1 cellular context compared by ENCODE assay signal in the genomic region with DNA sequence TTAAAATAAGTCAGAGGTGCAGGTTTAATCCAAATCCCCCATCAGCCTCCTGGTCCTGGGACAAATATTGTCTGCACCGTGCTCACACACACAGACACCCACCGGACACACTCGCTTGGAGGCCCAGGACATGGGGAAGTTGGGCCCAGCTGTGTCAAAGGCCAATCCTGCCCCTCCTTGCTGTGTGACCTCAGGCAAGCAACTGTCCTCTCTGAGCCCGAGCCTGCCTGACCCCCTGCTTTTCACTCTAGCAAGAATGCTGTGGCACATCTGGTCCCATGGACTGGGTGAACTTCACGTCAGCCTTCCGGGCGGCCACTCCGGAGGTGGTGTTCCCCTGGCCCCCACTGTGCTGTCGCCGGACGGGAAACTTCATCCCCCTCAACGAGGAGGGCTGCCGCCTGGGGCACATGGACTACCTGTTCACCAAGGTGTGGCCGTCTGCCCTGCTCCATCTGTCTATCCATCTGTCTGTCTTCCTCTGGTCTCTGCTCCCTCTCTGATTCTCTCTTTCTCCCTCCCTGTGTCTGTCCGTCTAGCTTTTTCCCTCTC.
TF ChIP-seq lines count a peak whose summit lies in the region.

No MANE protein-coding gene starts in this region.

TF ChIP-seq in HepG2, 621 proteins besides CTCF, POLR2A, EP300 and RAD21:
- TF ChIP-seq ZNF768 (CRISPR knock-in tag; IDR thresholded peaks at IDR 0.05) (peak; percentile 98), HOXA3 (CRISPR knock-in tag; IDR thresholded peaks at IDR 0.05) (no peak), ZMYM3 (CRISPR knock-in tag; IDR thresholded peaks at IDR 0.05) (peak; percentile 73), KLF6 (CRISPR knock-in tag; IDR thresholded peaks at IDR 0.05) (no peak), REL (CRISPR knock-in tag; conservative IDR thresholded peaks at IDR 0.05) (no peak)
